In the genomic region with DNA sequence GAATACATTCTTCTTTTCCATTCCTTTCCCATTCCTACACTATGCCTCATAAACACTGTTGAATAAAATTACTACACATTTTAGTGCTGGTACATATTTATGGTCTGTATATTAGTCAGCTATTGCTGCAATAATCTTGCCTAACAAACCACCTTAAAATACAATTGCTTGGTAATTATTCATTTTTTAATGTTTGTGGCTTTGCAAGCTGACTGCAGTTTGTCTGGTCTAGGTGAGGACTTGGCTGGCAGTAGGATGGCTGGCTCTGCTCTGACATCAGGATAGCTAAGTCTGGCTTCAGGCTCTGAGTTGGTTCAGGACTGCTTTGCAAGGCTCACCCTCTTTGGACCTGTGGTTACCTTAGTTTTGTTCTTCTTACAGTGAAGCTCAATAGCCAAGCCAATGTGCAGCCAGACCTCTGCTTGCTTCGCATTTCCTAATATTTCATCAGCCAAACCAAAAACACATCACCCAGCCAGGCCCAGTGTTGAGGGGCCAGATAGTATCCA, we compare ENCODE assay signal across 14 cellular contexts.
A peak's percentile ranks its signal among the peaks of the same experiment; 100 is the strongest.
DNase-seq lines count a peak whose midpoint lies in the region; TF ChIP-seq lines count a peak whose summit lies in the region.
"Had no signal": no experiment of that assay in that cellular context is flagged by ENCODE, and none has a peak within 500 bp of the region (broad histone marks: within the 10 kb centered on the region; RNA-seq: fewer than 3 reads in every experiment).

No MANE protein-coding gene starts in this region.

- in situ Hi-C loops in mammary epithelial cell (cut with MboI; ENCODE audit: low sequenced_read_pairs in 2 of 2), result no loop called here

- no peaks in the 10 kb centered on the region for H3K27me3 ChIP-seq in mammary epithelial cell (ENCODE audit: insufficient read depth, low read length)
- H3K27me3 ChIP-seq in MG63, result no peaks in the 10 kb centered on the region
- H3K27me3 ChIP-seq: esophagus squamous epithelium had no signal

- H3K4me3 ChIP-seq in NB4 (ENCODE audit: low read depth, low read length), result no peak overlapping the region
- H3K4me3 ChIP-seq in mammary epithelial cell (replicated peaks in 1 of 3; ENCODE audit: insufficient read depth in 1 of 3, low read depth in 2 of 3, low read length in 3 of 3), result no peak overlapping the region
- H3K4me3 ChIP-seq in MG63, result no peak overlapping the region
- H3K4me3 ChIP-seq: coronary artery, esophagus squamous epithelium had no signal

- peak overlapping the region; percentile 46 for H3K9ac ChIP-seq in mammary epithelial cell (ENCODE audit: insufficient read depth, low read length)

- H3K36me3 ChIP-seq in mammary epithelial cell (ENCODE audit: insufficient read depth, low read length) (no peaks in the 10 kb centered on the region), MG63 (no peaks in the 10 kb centered on the region)
- H3K36me3 ChIP-seq: esophagus squamous epithelium had no signal

- TF ChIP-seq POLR2A in NB4 (IDR thresholded peaks at IDR 0.05; ENCODE audit: extremely low read depth, insufficient read length), result no peak

- H4K20me1 ChIP-seq in mammary epithelial cell (ENCODE audit: insufficient read depth, low read length), result no peaks in the 10 kb centered on the region

- no peak for TF ChIP-seq CTCF in NB4 (IDR thresholded peaks at IDR 0.05; ENCODE audit: low read depth, low read length)
- TF ChIP-seq CTCF in mammary epithelial cell (conservative IDR thresholded peaks at IDR 0.05 in 1 of 2, IDR thresholded peaks at IDR 0.05 in 1 of 2; ENCODE audit: extremely low read depth in 1 of 2, insufficient read depth in 1 of 2, low read depth in 1 of 2, low read length in 2 of 2), result no peak

- intact Hi-C loops in mammary epithelial cell (cut with micrococcal nuclease), result no loop called here

- H3K9me3 ChIP-seq in mammary epithelial cell (replicated peaks; ENCODE audit: insufficient read depth, low read length), result no peaks in the 10 kb centered on the region
- peaks cover 12% of the 10 kb centered on the region for H3K9me3 ChIP-seq in MG63
- H3K9me3 ChIP-seq: esophagus squamous epithelium had no signal

- peak overlapping the region; percentile 58 for H2AFZ ChIP-seq in mammary epithelial cell (ENCODE audit: low read depth, low read length)

- peak overlapping the region; percentile 82 for H3K27ac ChIP-seq in mammary epithelial cell (ENCODE audit: insufficient read depth, low read depth, low read length)
- H3K27ac ChIP-seq: coronary artery, esophagus squamous epithelium had no signal

- peak overlapping the region; percentile 44 for H3K4me2 ChIP-seq in mammary epithelial cell (ENCODE audit: insufficient read depth, low read depth, low read length)

- no TSS peak for BruUV-seq in mammary epithelial cell (replicated peaks; lab: Mats Ljungman, UMichigan)

- peaks cover 33% of the 10 kb centered on the region for H3K4me1 ChIP-seq in mammary epithelial cell (ENCODE audit: insufficient read depth, low read length)
- H3K4me1 ChIP-seq: esophagus squamous epithelium had no signal

- DNase-seq in EH (ENCODE audit: low read depth) (peak; percentile 76), NB4 (ENCODE audit: low read depth) (peak; percentile 4), mammary epithelial cell (peak; percentile 93), kidney glomerular epithelial cell (lab: John Stamatoyannopoulos, UW) (peak; percentile 65), MG63 (no peak), activated gamma-delta T cell (lab: John Stamatoyannopoulos, UW) (no peak), NCI-H748 treated with DMSO at 0.1 percent for 48 hours (lab: John Stamatoyannopoulos, UW) (no peak), NCI-H510A (lab: John Stamatoyannopoulos, UW) (no peak)
- DNase-seq: esophagus squamous epithelium, kidney, NCI-H1417, substantia nigra, T-helper 2 cell had no signal

- 22% methylated on average over 1 of the region's 1 CpG for WGBS in mammary epithelial cell (ENCODE audit: low coverage, missing lambda C conversion rate)

- H3K79me2 ChIP-seq in mammary epithelial cell (ENCODE audit: insufficient read depth, low read length), result no peaks in the 10 kb centered on the region

- CTCF ChIA-PET in mammary epithelial cell (lab: Charles Lee; ENCODE audit: low non-redundant PET), result no interaction called here

- dilution Hi-C loops in mammary epithelial cell (cut with HindIII; ENCODE audit: low sequenced_read_pairs), result no loop called here

Comparison
In these comparisons a context has a peak if more than half of its experiments do, and no peak if none do; other contexts are left out.
1. DNase-seq: peak in EH (single experiment), NB4 (single experiment), mammary epithelial cell (single experiment) and kidney glomerular epithelial cell (single experiment); none in MG63 (single experiment), activated gamma-delta T cell (single experiment), NCI-H748 treated with DMSO at 0.1 percent for 48 hours (single experiment) and NCI-H510A (single experiment).